15 cellular contexts compared by ENCODE assay signal in genomic region chr20:16530201-16530681, GRCh38. TPM values are rescaled to one million over a fixed set of nuclear protein-coding genes. Genes with fewer than 3 reads are reported as not detected.
DNase-seq lines count a peak whose midpoint lies in the region; ATAC-seq lines count a peak whose summit lies in the region.
"Had no signal": no experiment of that assay in that cellular context is flagged by ENCODE, and none has a peak within 500 bp of the region (broad histone marks: within the 10 kb centered on the region; RNA-seq: fewer than 3 reads in every experiment).

No MANE protein-coding gene starts in this region.

- peak; percentile 74 for DNase-seq in A172 (ENCODE audit: low spot score)
- peak; percentile 74 for DNase-seq in HT-29 (ENCODE audit: low spot score)
- no peak for DNase-seq in central memory CD8-positive, alpha-beta T cell (ENCODE audit: low spot score in 2 of 2)
- peak; percentile 77 to 89 for DNase-seq in left colon
- no peak for DNase-seq in activated naive CD8-positive, alpha-beta T cell treated with anti-CD3 and anti-CD28 coated beads, Interleukin-2, amount 50 U/mL, for 24 hours
- no peak for DNase-seq in immature natural killer cell
- DNase-seq in stimulated activated CD4-positive, alpha-beta T cell treated with anti-CD3 and anti-CD28 coated beads, Interleukin-2, amount 100 ng/mL, for 48 hours: no peak
- DNase-seq: activated CD4-positive, alpha-beta T cell treated with anti-CD3 and anti-CD28 coated beads, Interleukin-2, amount 50 U/mL, for 48 hours; activated effector memory CD4-positive, alpha-beta T cell treated with anti-CD3 and anti-CD28 coated beads, Interleukin-2, amount 50 U/mL, for 16 hours; KBM-7; left ventricle myocardium superior; NCI-H2029 treated with DMSO at 0.1 percent for 48 hours; nucleus accumbens; T-helper 17 cell had no signal

- no peaks in the 10 kb centered on the region for H3K27me3 Mint-ChIP-seq in central memory CD8-positive, alpha-beta T cell
- H3K27me3 Mint-ChIP-seq in activated naive CD8-positive, alpha-beta T cell treated with anti-CD3 and anti-CD28 coated beads, Interleukin-2, amount 50 U/mL, for 24 hours: no peaks in the 10 kb centered on the region
- no peaks in the 10 kb centered on the region for H3K27me3 Mint-ChIP-seq in immature natural killer cell (ENCODE audit: low read depth in 3 of 3)
- H3K27me3 Mint-ChIP-seq: T-helper 17 cell had no signal

- H3K36me3 Mint-ChIP-seq in central memory CD8-positive, alpha-beta T cell (ENCODE audit: insufficient read depth): peaks cover 4% of the 10 kb centered on the region
- peaks cover 8% of the 10 kb centered on the region for H3K36me3 Mint-ChIP-seq in activated naive CD8-positive, alpha-beta T cell treated with anti-CD3 and anti-CD28 coated beads, Interleukin-2, amount 50 U/mL, for 24 hours (ENCODE audit: low read depth)
- peaks cover 11 to 15% (median 14%) of the 10 kb centered on the region in 3 donors for H3K36me3 Mint-ChIP-seq in immature natural killer cell

- H3K4me3 Mint-ChIP-seq in central memory CD8-positive, alpha-beta T cell: no peak overlapping the region
- H3K4me3 Mint-ChIP-seq in activated naive CD8-positive, alpha-beta T cell treated with anti-CD3 and anti-CD28 coated beads, Interleukin-2, amount 50 U/mL, for 24 hours: no peak overlapping the region
- H3K4me3 Mint-ChIP-seq in immature natural killer cell: no peak overlapping the region
- H3K4me3 Mint-ChIP-seq: T-helper 17 cell had no signal

- no peak for ATAC-seq in central memory CD8-positive, alpha-beta T cell (replicated peaks; ENCODE audit: extremely low read depth, poor library complexity, severe bottlenecking)
- ATAC-seq in left colon (peak; percentile 95), GM19395 (IDR thresholded peaks at IDR 0.05; ENCODE audit: unreplicated experiment) (no peak)
- ATAC-seq in activated naive CD8-positive, alpha-beta T cell treated with anti-CD3 and anti-CD28 coated beads, Interleukin-2, amount 50 U/mL, for 24 hours: no peak
- ATAC-seq: left ventricle myocardium superior, T-helper 17 cell had no signal

- H3K9me3 Mint-ChIP-seq in central memory CD8-positive, alpha-beta T cell: no peaks in the 10 kb centered on the region
- no peaks in the 10 kb centered on the region for H3K9me3 Mint-ChIP-seq in activated naive CD8-positive, alpha-beta T cell treated with anti-CD3 and anti-CD28 coated beads, Interleukin-2, amount 50 U/mL, for 24 hours
- H3K9me3 Mint-ChIP-seq in immature natural killer cell: no peaks in the 10 kb centered on the region

- intact Hi-C loops in left colon (cut with DNase I, micrococcal nuclease): no loop called here

- no peaks in the 10 kb centered on the region for H3K4me1 Mint-ChIP-seq in central memory CD8-positive, alpha-beta T cell
- H3K4me1 Mint-ChIP-seq in activated naive CD8-positive, alpha-beta T cell treated with anti-CD3 and anti-CD28 coated beads, Interleukin-2, amount 50 U/mL, for 24 hours: no peaks in the 10 kb centered on the region
- H3K4me1 Mint-ChIP-seq in immature natural killer cell: no peaks in the 10 kb centered on the region
- H3K4me1 Mint-ChIP-seq: T-helper 17 cell had no signal

- peak overlapping the region; percentile 46 for H3K27ac Mint-ChIP-seq in central memory CD8-positive, alpha-beta T cell (ENCODE audit: low read depth)
- H3K27ac Mint-ChIP-seq in activated naive CD8-positive, alpha-beta T cell treated with anti-CD3 and anti-CD28 coated beads, Interleukin-2, amount 50 U/mL, for 24 hours: no peak overlapping the region
- no peak overlapping the region for H3K27ac Mint-ChIP-seq in immature natural killer cell
- H3K27ac Mint-ChIP-seq: T-helper 17 cell had no signal

RNA-seq across cellular contexts. Expression of gene KIF16B, which starts 43.0 kb away (rescaled TPM):
- 11.2 and 12.6 TPM in 2 replicates for total RNA-seq in A172 (2014; rRNA removed; shearing (Covaris generic))
- total RNA-seq in HT-29 (2014; rRNA removed; shearing (Covaris generic)): 4.2 and 5.7 TPM in 2 replicates
- 10 to 100 TPM; 66.9 to 71.1 TPM for total RNA-seq in left colon
- polyA plus RNA-seq in immature natural killer cell: 1 to 10 TPM in 2 of 3 donors, under 1 TPM in 1; 0.59 to 5.4 (median 1.1) TPM

Comparison
In these comparisons a context has a peak if more than half of its experiments do, and no peak if none do; other contexts are left out.
1. DNase-seq: peak in A172 (single experiment), HT-29 (single experiment) and left colon (2 of 2); none in central memory CD8-positive, alpha-beta T cell (0 of 2), activated naive CD8-positive, alpha-beta T cell treated with anti-CD3 and anti-CD28 coated beads, Interleukin-2, amount 50 U/mL, for 24 hours (single experiment), immature natural killer cell (0 of 3) and stimulated activated CD4-positive, alpha-beta T cell treated with anti-CD3 and anti-CD28 coated beads, Interleukin-2, amount 100 ng/mL, for 48 hours (0 of 2).